Comparison of ENCODE assay signal across 2 cellular contexts in the genomic region with DNA sequence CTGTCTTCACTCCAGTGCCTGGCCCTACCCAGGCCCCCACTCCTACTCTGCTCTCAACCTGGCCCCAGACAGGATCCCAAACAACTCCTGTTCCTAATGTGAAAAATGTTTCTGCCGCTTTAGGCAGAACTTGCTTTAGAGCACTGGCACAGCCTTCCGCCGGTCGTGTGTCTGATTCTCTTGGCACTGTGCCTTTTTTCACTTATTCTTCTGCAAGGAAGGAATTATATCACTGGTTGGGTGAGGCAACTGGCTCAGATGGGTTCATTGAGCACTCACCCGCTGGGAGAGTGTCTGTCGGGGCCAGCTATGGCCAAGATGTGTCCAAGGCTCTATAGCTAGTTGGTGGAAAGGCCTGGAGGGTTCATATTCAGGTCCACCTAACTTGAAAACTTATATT.
TF ChIP-seq lines count a peak whose summit lies in the region.

No MANE protein-coding gene starts in this region.

TF ChIP-seq in GM23338, 12 proteins besides CTCF, POLR2A, EP300 and RAD21 (continued from another document):
- TF ChIP-seq, protein P1, sequence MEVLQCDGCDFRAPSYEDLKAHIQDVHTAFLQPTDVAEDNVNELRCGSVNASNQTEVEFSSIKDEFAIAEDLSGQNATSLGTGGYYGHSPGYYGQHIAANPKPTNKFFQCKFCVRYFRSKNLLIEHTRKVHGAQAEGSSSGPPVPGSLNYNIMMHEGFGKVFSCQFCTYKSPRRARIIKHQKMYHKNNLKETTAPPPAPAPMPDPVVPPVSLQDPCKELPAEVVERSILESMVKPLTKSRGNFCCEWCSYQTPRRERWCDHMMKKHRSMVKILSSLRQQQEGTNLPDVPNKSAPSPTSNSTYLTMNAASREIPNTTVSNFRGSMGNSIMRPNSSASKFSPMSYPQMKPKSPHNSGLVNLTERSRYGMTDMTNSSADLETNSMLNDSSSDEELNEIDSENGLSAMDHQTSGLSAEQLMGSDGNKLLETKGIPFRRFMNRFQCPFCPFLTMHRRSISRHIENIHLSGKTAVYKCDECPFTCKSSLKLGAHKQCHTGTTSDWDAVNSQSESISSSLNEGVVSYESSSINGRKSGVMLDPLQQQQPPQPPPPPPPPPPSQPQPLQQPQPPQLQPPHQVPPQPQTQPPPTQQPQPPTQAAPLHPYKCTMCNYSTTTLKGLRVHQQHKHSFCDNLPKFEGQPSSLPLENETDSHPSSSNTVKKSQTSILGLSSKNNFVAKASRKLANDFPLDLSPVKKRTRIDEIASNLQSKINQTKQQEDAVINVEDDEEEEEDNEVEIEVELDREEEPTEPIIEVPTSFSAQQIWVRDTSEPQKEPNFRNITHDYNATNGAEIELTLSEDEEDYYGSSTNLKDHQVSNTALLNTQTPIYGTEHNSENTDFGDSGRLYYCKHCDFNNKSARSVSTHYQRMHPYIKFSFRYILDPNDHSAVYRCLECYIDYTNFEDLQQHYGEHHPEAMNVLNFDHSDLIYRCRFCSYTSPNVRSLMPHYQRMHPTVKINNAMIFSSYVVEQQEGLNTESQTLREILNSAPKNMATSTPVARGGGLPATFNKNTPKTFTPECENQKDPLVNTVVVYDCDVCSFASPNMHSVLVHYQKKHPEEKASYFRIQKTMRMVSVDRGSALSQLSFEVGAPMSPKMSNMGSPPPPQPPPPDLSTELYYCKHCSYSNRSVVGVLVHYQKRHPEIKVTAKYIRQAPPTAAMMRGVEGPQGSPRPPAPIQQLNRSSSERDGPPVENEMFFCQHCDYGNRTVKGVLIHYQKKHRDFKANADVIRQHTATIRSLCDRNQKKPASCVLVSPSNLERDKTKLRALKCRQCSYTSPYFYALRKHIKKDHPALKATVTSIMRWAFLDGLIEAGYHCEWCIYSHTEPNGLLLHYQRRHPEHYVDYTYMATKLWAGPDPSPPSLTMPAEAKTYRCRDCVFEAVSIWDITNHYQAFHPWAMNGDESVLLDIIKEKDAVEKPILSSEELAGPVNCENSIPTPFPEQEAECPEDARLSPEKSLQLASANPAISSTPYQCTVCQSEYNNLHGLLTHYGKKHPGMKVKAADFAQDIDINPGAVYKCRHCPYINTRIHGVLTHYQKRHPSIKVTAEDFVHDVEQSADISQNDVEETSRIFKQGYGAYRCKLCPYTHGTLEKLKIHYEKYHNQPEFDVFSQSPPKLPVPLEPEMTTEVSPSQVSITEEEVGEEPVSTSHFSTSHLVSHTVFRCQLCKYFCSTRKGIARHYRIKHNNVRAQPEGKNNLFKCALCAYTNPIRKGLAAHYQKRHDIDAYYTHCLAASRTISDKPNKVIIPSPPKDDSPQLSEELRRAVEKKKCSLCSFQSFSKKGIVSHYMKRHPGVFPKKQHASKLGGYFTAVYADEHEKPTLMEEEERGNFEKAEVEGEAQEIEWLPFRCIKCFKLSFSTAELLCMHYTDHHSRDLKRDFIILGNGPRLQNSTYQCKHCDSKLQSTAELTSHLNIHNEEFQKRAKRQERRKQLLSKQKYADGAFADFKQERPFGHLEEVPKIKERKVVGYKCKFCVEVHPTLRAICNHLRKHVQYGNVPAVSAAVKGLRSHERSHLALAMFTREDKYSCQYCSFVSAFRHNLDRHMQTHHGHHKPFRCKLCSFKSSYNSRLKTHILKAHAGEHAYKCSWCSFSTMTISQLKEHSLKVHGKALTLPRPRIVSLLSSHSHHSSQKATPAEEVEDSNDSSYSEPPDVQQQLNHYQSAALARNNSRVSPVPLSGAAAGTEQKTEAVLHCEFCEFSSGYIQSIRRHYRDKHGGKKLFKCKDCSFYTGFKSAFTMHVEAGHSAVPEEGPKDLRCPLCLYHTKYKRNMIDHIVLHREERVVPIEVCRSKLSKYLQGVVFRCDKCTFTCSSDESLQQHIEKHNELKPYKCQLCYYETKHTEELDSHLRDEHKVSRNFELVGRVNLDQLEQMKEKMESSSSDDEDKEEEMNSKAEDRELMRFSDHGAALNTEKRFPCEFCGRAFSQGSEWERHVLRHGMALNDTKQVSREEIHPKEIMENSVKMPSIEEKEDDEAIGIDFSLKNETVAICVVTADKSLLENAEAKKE (CRISPR knock-in tag; IDR thresholded peaks at IDR 0.05): no peak
- TF ChIP-seq, protein P2, sequence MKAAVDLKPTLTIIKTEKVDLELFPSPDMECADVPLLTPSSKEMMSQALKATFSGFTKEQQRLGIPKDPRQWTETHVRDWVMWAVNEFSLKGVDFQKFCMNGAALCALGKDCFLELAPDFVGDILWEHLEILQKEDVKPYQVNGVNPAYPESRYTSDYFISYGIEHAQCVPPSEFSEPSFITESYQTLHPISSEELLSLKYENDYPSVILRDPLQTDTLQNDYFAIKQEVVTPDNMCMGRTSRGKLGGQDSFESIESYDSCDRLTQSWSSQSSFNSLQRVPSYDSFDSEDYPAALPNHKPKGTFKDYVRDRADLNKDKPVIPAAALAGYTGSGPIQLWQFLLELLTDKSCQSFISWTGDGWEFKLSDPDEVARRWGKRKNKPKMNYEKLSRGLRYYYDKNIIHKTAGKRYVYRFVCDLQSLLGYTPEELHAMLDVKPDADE (IDR thresholded peaks at IDR 0.05): no peak
- no peak for TF ChIP-seq ZNF331 (CRISPR knock-in tag; IDR thresholded peaks at IDR 0.05; ENCODE audit: low read depth)
- TF ChIP-seq NANOG (IDR thresholded peaks at IDR 0.05; ENCODE audit: borderline replicate concordance): no peak
- no peak for TF ChIP-seq CREB1 (CRISPR knock-in tag; IDR thresholded peaks at IDR 0.05; ENCODE audit: low read depth)
- TF ChIP-seq JUNB (IDR thresholded peaks at IDR 0.05; ENCODE audit: unreplicated experiment): no peak
- TF ChIP-seq, protein P3, sequence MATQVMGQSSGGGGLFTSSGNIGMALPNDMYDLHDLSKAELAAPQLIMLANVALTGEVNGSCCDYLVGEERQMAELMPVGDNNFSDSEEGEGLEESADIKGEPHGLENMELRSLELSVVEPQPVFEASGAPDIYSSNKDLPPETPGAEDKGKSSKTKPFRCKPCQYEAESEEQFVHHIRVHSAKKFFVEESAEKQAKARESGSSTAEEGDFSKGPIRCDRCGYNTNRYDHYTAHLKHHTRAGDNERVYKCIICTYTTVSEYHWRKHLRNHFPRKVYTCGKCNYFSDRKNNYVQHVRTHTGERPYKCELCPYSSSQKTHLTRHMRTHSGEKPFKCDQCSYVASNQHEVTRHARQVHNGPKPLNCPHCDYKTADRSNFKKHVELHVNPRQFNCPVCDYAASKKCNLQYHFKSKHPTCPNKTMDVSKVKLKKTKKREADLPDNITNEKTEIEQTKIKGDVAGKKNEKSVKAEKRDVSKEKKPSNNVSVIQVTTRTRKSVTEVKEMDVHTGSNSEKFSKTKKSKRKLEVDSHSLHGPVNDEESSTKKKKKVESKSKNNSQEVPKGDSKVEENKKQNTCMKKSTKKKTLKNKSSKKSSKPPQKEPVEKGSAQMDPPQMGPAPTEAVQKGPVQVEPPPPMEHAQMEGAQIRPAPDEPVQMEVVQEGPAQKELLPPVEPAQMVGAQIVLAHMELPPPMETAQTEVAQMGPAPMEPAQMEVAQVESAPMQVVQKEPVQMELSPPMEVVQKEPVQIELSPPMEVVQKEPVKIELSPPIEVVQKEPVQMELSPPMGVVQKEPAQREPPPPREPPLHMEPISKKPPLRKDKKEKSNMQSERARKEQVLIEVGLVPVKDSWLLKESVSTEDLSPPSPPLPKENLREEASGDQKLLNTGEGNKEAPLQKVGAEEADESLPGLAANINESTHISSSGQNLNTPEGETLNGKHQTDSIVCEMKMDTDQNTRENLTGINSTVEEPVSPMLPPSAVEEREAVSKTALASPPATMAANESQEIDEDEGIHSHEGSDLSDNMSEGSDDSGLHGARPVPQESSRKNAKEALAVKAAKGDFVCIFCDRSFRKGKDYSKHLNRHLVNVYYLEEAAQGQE (IDR thresholded peaks at IDR 0.05; ENCODE audit: unreplicated experiment): no peak
- no peak for TF ChIP-seq STAT1 (IDR thresholded peaks at IDR 0.05; ENCODE audit: unreplicated experiment)
- no peak for TF ChIP-seq ZNF114 (CRISPR knock-in tag; IDR thresholded peaks at IDR 0.05)

TF ChIP-seq in endothelial cell of umbilical vein, 7 proteins besides CTCF, POLR2A, EP300 and RAD21 (continued from another document):
- TF ChIP-seq EZH2 (IDR thresholded peaks at IDR 0.05; ENCODE audit: borderline replicate concordance, low read depth, low read length, severe bottlenecking): no peak
TF ChIP-seq in endothelial cell of umbilical vein: peak in this region for 0.
